ENCODE assay signal across 22 cellular contexts in the genomic region with DNA sequence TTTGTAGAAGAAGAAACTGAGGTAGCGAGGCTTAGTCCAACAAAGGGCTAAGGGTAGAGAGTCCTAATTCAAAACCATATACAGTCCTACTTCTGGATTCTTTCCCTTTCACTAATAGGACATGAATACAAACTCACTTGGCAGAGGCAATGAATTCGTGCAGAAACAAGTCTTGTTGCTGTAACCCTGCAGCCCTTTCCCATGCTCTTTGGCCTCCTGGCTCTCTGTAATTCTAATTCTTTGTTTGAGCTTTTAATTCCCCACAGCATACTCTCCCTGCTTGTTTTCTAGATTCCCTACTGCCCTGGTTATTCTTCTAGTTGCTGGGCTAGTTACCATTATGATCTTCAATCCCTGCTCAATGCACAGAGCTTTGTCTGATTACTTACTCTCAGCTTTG.
"Had no signal": no experiment of that assay in that cellular context is flagged by ENCODE, and none has a peak within 500 bp of the region (broad histone marks: within the 10 kb centered on the region; RNA-seq: fewer than 3 reads in every experiment).

No MANE protein-coding gene starts in this region.

- H3K4me1 Mint-ChIP-seq: naive thymus-derived CD4-positive, alpha-beta T cell; stimulated activated naive CD8-positive, alpha-beta T cell treated with anti-CD3 and anti-CD28 coated beads, Interleukin-15, amount 100 ng/mL, for 72 hours; T-helper 17 cell had no signal

- DNase-seq: activated CD4-positive, alpha-beta T cell treated with anti-CD3 and anti-CD28 coated beads for 1 hour; activated CD4-positive, alpha-beta T cell treated with anti-CD3 and anti-CD28 coated beads, Interleukin-2, amount 50 U/mL, for 4 hours; activated gamma-delta T cell treated with Interleukin-2 at 50 U/mL for 16 hours; central memory CD4-positive, alpha-beta T cell; effector CD8-positive, alpha-beta T cell; foreskin fibroblast; glutamatergic neuron; mesenchymal stem cell; naive thymus-derived CD4-positive, alpha-beta T cell; stimulated activated CD4-positive, alpha-beta T cell treated with anti-CD3 and anti-CD28 coated beads, Interleukin-12 subunit alpha, Interleukin-12 subunit beta, amount 100 ng/mL, for 4 hours; stimulated activated CD4-positive, alpha-beta T cell treated with anti-CD3 and anti-CD28 coated beads, Interleukin-2, amount 100 ng/mL, for 24 hours; stimulated activated naive CD8-positive, alpha-beta T cell treated with anti-CD3 and anti-CD28 coated beads, Interleukin-15, amount 100 ng/mL, for 72 hours; T-helper 17 cell; trophoblast cell had no signal

- ATAC-seq: activated naive CD4-positive, alpha-beta T cell treated with anti-CD3 and anti-CD28 coated beads, Interleukin-2, amount 50 U/mL, for 72 hours; naive thymus-derived CD4-positive, alpha-beta T cell; stimulated activated naive CD8-positive, alpha-beta T cell treated with anti-CD3 and anti-CD28 coated beads, Interleukin-15, amount 100 ng/mL, for 72 hours; T-helper 17 cell had no signal

- H3K4me1 ChIP-seq: adrenal gland, parathyroid adenoma had no signal

- H3K27me3 Mint-ChIP-seq: naive thymus-derived CD4-positive, alpha-beta T cell; stimulated activated naive CD8-positive, alpha-beta T cell treated with anti-CD3 and anti-CD28 coated beads, Interleukin-15, amount 100 ng/mL, for 72 hours; T-helper 17 cell had no signal

- H3K27me3 ChIP-seq: adrenal gland, suprapubic skin, vagina had no signal

- H3K27ac Mint-ChIP-seq: activated naive CD4-positive, alpha-beta T cell treated with anti-CD3 and anti-CD28 coated beads, Interleukin-2, amount 50 U/mL, for 72 hours; naive thymus-derived CD4-positive, alpha-beta T cell; stimulated activated naive CD8-positive, alpha-beta T cell treated with anti-CD3 and anti-CD28 coated beads, Interleukin-15, amount 100 ng/mL, for 72 hours; T-helper 17 cell had no signal

- H3K9me3 ChIP-seq: adrenal gland, suprapubic skin, vagina had no signal

- H3K36me3 Mint-ChIP-seq: activated naive CD4-positive, alpha-beta T cell treated with anti-CD3 and anti-CD28 coated beads, Interleukin-2, amount 50 U/mL, for 72 hours; naive thymus-derived CD4-positive, alpha-beta T cell had no signal

- FAIRE-seq: endothelial cell of umbilical vein, keratinocyte had no signal

- H3K4me3 ChIP-seq: adrenal gland, suprapubic skin, vagina had no signal

- H3K9ac ChIP-seq: parathyroid adenoma had no signal

- H3K36me3 ChIP-seq: adrenal gland, suprapubic skin, vagina had no signal

- H3K27ac ChIP-seq: adrenal gland, parathyroid adenoma, suprapubic skin, vagina, VCaP had no signal

- H3K4me3 Mint-ChIP-seq: naive thymus-derived CD4-positive, alpha-beta T cell; stimulated activated naive CD8-positive, alpha-beta T cell treated with anti-CD3 and anti-CD28 coated beads, Interleukin-15, amount 100 ng/mL, for 72 hours; T-helper 17 cell had no signal

- H3K9me3 Mint-ChIP-seq: activated naive CD4-positive, alpha-beta T cell treated with anti-CD3 and anti-CD28 coated beads, Interleukin-2, amount 50 U/mL, for 72 hours; stimulated activated naive CD8-positive, alpha-beta T cell treated with anti-CD3 and anti-CD28 coated beads, Interleukin-15, amount 100 ng/mL, for 72 hours had no signal
